ENCODE assay signal across 12 cellular contexts in the genomic region with DNA sequence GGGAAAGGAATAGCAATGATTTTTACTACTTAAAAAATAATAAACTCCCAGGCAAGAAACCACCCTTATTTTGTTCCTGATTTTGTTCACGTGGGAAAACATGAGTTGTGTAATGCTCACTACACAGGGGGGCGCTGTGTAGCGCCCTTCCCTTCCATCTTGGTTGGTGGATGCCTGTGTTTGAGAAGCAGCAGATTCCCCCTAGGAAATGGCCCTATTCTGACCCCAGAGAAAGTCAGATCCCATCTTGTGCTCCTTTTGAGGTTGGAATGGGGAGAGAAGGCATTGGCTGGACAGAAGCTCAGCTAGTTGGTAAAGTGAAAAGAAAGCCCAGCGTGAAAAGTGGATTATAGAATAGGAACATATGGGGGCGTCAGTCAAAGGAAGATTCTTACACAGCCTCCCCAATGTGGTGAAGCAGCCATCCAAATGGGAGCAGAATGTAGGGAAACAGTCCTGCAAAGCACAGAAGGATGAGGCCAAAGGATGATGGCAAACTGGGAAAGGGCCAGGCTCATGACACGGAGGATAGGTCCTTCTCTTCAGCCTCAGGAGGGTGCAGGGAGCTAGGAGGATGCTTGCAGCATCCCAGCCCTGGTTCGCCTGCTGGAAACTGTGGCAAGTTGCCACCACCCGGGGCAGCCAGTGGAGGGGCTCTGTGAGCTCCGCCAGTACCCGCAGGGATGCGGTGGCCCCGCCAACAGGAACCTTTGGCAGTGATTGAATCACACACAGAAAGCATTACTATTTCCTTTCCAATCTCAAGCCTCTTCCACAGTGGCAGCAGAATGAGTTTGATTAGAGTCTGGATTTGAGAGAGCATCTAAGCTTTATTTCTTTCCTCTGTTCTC.
DNase-seq lines count a peak whose midpoint lies in the region; ATAC-seq and TF ChIP-seq lines count a peak whose summit lies in the region.
"Had no signal": no experiment of that assay in that cellular context is flagged by ENCODE, and none has a peak within 500 bp of the region (broad histone marks: within the 10 kb centered on the region; RNA-seq: fewer than 3 reads in every experiment).

No MANE protein-coding gene starts in this region.

- DNase-seq in ELF-1 (ENCODE audit: low read depth, low spot score) (peak; percentile 16), amygdala (lab: John Stamatoyannopoulos, UW) (peak in 37 of 56 donors; percentile 13 to 72 (median 39)), inferior parietal cortex (ENCODE audit: extremely low spot score) (peak; percentile 27)
- DNase-seq in activated T-cell treated with anti-CD3 and anti-CD28 coated beads, Interleukin-2, amount 50 U/mL, for 1 hour, result no peak
- DNase-seq: NK-92 treated with Interleukin-12 subunit alpha and Interleukin-12 subunit beta, amount 100 ng/mL, for 24 hours; psoas muscle; T1000 had no signal

- ATAC-seq in HG02588 (IDR thresholded peaks at IDR 0.05; ENCODE audit: unreplicated experiment) (no peak), HG03280 (IDR thresholded peaks at IDR 0.05; ENCODE audit: unreplicated experiment) (no peak), esophagus mucosa (no peak)
- ATAC-seq: left lung, psoas muscle had no signal

- TF ChIP-seq EP300 in Ishikawa (IDR thresholded peaks at IDR 0.05; ENCODE audit: borderline replicate concordance), result no peak

- TF ChIP-seq RAD21 in Ishikawa (IDR thresholded peaks at IDR 0.05; ENCODE audit: low read depth), result peak; percentile 33; the same call in 1 of the 2 replicates

TF ChIP-seq in Ishikawa, 13 proteins besides CTCF, POLR2A, EP300 and RAD21:
- TF ChIP-seq, protein P1, sequence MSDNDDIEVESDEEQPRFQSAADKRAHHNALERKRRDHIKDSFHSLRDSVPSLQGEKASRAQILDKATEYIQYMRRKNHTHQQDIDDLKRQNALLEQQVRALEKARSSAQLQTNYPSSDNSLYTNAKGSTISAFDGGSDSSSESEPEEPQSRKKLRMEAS (IDR thresholded peaks at IDR 0.05), result no peak
- TF ChIP-seq, protein P2, sequence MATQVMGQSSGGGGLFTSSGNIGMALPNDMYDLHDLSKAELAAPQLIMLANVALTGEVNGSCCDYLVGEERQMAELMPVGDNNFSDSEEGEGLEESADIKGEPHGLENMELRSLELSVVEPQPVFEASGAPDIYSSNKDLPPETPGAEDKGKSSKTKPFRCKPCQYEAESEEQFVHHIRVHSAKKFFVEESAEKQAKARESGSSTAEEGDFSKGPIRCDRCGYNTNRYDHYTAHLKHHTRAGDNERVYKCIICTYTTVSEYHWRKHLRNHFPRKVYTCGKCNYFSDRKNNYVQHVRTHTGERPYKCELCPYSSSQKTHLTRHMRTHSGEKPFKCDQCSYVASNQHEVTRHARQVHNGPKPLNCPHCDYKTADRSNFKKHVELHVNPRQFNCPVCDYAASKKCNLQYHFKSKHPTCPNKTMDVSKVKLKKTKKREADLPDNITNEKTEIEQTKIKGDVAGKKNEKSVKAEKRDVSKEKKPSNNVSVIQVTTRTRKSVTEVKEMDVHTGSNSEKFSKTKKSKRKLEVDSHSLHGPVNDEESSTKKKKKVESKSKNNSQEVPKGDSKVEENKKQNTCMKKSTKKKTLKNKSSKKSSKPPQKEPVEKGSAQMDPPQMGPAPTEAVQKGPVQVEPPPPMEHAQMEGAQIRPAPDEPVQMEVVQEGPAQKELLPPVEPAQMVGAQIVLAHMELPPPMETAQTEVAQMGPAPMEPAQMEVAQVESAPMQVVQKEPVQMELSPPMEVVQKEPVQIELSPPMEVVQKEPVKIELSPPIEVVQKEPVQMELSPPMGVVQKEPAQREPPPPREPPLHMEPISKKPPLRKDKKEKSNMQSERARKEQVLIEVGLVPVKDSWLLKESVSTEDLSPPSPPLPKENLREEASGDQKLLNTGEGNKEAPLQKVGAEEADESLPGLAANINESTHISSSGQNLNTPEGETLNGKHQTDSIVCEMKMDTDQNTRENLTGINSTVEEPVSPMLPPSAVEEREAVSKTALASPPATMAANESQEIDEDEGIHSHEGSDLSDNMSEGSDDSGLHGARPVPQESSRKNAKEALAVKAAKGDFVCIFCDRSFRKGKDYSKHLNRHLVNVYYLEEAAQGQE (IDR thresholded peaks at IDR 0.05; ENCODE audit: low read depth), result no peak
- TF ChIP-seq EGR1 (IDR thresholded peaks at IDR 0.05) (no peak), CEBPB (IDR thresholded peaks at IDR 0.05) (no peak), FOXM1 (IDR thresholded peaks at IDR 0.05; ENCODE audit: borderline replicate concordance, low read depth) (no peak), TCF12 (IDR thresholded peaks at IDR 0.05; ENCODE audit: low read depth) (no peak), TEAD4 (IDR thresholded peaks at IDR 0.05) (no peak), NFIC (IDR thresholded peaks at IDR 0.05) (no peak), TAF1 (IDR thresholded peaks at IDR 0.05; ENCODE audit: low read depth) (no peak), ZBTB7A (IDR thresholded peaks at IDR 0.05; ENCODE audit: low read depth) (no peak)
- TF ChIP-seq, protein P3, sequence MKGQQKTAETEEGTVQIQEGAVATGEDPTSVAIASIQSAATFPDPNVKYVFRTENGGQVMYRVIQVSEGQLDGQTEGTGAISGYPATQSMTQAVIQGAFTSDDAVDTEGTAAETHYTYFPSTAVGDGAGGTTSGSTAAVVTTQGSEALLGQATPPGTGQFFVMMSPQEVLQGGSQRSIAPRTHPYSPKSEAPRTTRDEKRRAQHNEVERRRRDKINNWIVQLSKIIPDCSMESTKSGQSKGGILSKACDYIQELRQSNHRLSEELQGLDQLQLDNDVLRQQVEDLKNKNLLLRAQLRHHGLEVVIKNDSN (IDR thresholded peaks at IDR 0.05), result no peak
